9 cellular contexts compared by ENCODE assay signal in the genomic region with DNA sequence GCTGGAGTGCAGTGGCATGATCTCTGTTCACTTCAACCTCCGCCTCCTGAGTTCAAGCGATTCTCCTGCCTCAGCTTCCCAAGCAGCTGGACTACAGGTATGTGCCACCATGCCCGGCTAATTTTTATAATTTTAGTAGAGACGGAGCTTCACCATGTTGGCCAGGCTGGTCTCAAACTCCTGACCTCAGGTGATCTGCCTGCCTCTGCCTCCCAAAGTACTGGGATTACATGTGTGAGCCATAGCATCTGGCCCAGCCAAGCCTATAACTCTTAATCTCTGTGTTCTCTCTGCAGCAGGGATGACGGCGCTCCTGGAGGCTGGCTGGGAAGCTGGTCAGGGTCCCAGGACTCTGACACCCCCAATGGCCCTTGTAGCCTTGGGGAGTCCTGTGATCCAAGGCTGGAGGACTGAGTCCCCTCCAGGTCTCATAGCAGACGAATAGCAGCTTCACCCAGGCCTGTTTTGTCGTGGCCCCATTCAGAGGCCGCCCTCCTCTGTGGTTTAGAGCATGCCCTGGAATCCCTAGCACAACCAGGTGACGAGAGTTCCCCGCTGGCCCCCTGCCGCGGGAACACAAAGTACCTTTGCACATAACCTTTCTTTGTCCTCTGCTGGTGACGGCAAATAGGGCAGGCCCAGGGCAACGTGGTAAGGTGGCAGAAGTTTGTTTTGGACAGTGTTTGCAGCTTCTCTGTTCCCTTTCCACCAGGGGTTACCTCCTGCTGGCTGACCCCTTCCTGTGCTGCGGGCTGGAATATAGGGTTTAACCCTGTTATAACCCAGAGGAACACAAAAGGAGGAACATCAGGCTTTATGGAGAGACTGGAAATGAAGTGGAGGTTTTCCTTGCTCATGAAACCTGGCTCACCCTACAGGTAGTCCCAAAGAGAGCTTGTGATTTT. TPM values are rescaled to one million over a fixed set of nuclear protein-coding genes. Genes with fewer than 3 reads are reported as not detected.
A peak's percentile ranks its signal among the peaks of the same experiment; 100 is the strongest.
DNase-seq lines count a peak whose midpoint lies in the region; ATAC-seq and TF ChIP-seq lines count a peak whose summit lies in the region.
"Had no signal": no experiment of that assay in that cellular context is flagged by ENCODE, and none has a peak within 500 bp of the region (broad histone marks: within the 10 kb centered on the region; RNA-seq: fewer than 3 reads in every experiment).

No MANE protein-coding gene starts in this region.

- no TSS peak for BruUV-seq in OCI-LY7 (replicated peaks; lab: Mats Ljungman, UMichigan)

- peak overlapping the region; percentile 7 to 91 for H3K27ac ChIP-seq in left lung
- H3K27ac ChIP-seq in vagina = peak overlapping the region; percentile 59
- H3K27ac ChIP-seq in OCI-LY7 (ENCODE audit: low read depth, low read length, poor library complexity, severe bottlenecking) = no peak overlapping the region

- H4K20me1 ChIP-seq in OCI-LY7 (ENCODE audit: insufficient read depth, low read length) = no peaks in the 10 kb centered on the region

- H3K9me3 ChIP-seq in left lung (no peaks in the 10 kb centered on the region), vagina (no peaks in the 10 kb centered on the region), OCI-LY7 (ENCODE audit: low read length) (no peaks in the 10 kb centered on the region)
- H3K9me3 ChIP-seq: sigmoid colon had no signal

- H3K27me3 ChIP-seq in left lung = no peaks in the 10 kb centered on the region
- no peaks in the 10 kb centered on the region for H3K27me3 ChIP-seq in vagina
- H3K27me3 ChIP-seq: sigmoid colon had no signal

- H3K27me3 Mint-ChIP-seq in natural killer cell (ENCODE audit: low read depth in 2 of 2) = peaks cover 4 to 8% of the 10 kb centered on the region in 2 donors
- peaks cover 0 to 8% of the 10 kb centered on the region in 2 donors for H3K27me3 Mint-ChIP-seq in natural killer cell treated with Interleukin-12 subunit alpha and Interleukin-12 subunit beta and Interleukin-15 and Interleukin-18, amount 100 ng/mL, for 72 hours
- H3K27me3 Mint-ChIP-seq in activated naive CD4-positive, alpha-beta T cell treated with anti-CD3 and anti-CD28 coated beads, Interleukin-2, amount 10 ng/mL, durations not matched to agents 7 days and 5 days = peaks cover 4% of the 10 kb centered on the region

- H3K36me3 Mint-ChIP-seq in natural killer cell = no peaks in the 10 kb centered on the region
- no peaks in the 10 kb centered on the region for H3K36me3 Mint-ChIP-seq in natural killer cell treated with Interleukin-12 subunit alpha and Interleukin-12 subunit beta and Interleukin-15 and Interleukin-18, amount 100 ng/mL, for 72 hours
- H3K36me3 Mint-ChIP-seq in activated naive CD4-positive, alpha-beta T cell treated with anti-CD3 and anti-CD28 coated beads, Interleukin-2, amount 10 ng/mL, durations not matched to agents 7 days and 5 days = peaks cover 3% of the 10 kb centered on the region

- no peaks in the 10 kb centered on the region for H3K9me2 ChIP-seq in OCI-LY7 (ENCODE audit: insufficient read depth, low read length)

- H3K4me1 Mint-ChIP-seq in natural killer cell = peaks cover 16 to 34% of the 10 kb centered on the region in 2 donors
- H3K4me1 Mint-ChIP-seq in natural killer cell treated with Interleukin-12 subunit alpha and Interleukin-12 subunit beta and Interleukin-15 and Interleukin-18, amount 100 ng/mL, for 72 hours (ENCODE audit: low read depth in 2 of 2) = peaks cover 26 to 38% of the 10 kb centered on the region in 2 donors
- H3K4me1 Mint-ChIP-seq in activated naive CD4-positive, alpha-beta T cell treated with anti-CD3 and anti-CD28 coated beads, Interleukin-2, amount 10 ng/mL, durations not matched to agents 7 days and 5 days = peaks cover 71% of the 10 kb centered on the region

- no peak for DNase-seq in natural killer cell
- no peak for DNase-seq in natural killer cell treated with Interleukin-12 subunit alpha and Interleukin-12 subunit beta and Interleukin-15 and Interleukin-18, amount 100 ng/mL, for 72 hours (ENCODE audit: low spot score)
- DNase-seq in activated naive CD4-positive, alpha-beta T cell treated with anti-CD3 and anti-CD28 coated beads, Interleukin-2, amount 10 ng/mL, durations not matched to agents 7 days and 5 days = peak; percentile 56
- DNase-seq in left lung = no peak
- DNase-seq in vagina (ENCODE audit: extremely low spot score in 2 of 2) = no peak
- DNase-seq in OCI-LY7 (ENCODE audit: low spot score) = no peak
- no peak for DNase-seq in NCI-H128 (lab: John Stamatoyannopoulos, UW; ENCODE audit: unreplicated experiment)
- DNase-seq: sigmoid colon had no signal

- H3K36me3 ChIP-seq in left lung (no peaks in the 10 kb centered on the region), vagina (no peaks in the 10 kb centered on the region), OCI-LY7 (ENCODE audit: insufficient read depth, low read length) (no peaks in the 10 kb centered on the region)
- H3K36me3 ChIP-seq: sigmoid colon had no signal

- no peak overlapping the region for H3K4me3 Mint-ChIP-seq in natural killer cell
- H3K4me3 Mint-ChIP-seq in natural killer cell treated with Interleukin-12 subunit alpha and Interleukin-12 subunit beta and Interleukin-15 and Interleukin-18, amount 100 ng/mL, for 72 hours = no peak overlapping the region
- H3K4me3 Mint-ChIP-seq in activated naive CD4-positive, alpha-beta T cell treated with anti-CD3 and anti-CD28 coated beads, Interleukin-2, amount 10 ng/mL, durations not matched to agents 7 days and 5 days = no peak overlapping the region

- ATAC-seq in natural killer cell (peak in 1 of 3 donors; percentile 16), left lung (peak; percentile 64), GM21381 (IDR thresholded peaks at IDR 0.05; ENCODE audit: unreplicated experiment) (no peak)
- no peak for ATAC-seq in natural killer cell treated with Interleukin-12 subunit alpha and Interleukin-12 subunit beta and Interleukin-15 and Interleukin-18, amount 100 ng/mL, for 72 hours

- H3K9me3 Mint-ChIP-seq in natural killer cell = no peaks in the 10 kb centered on the region
- no peaks in the 10 kb centered on the region for H3K9me3 Mint-ChIP-seq in natural killer cell treated with Interleukin-12 subunit alpha and Interleukin-12 subunit beta and Interleukin-15 and Interleukin-18, amount 100 ng/mL, for 72 hours
- no peaks in the 10 kb centered on the region for H3K9me3 Mint-ChIP-seq in activated naive CD4-positive, alpha-beta T cell treated with anti-CD3 and anti-CD28 coated beads, Interleukin-2, amount 10 ng/mL, durations not matched to agents 7 days and 5 days

- no peak overlapping the region for H3K4me2 ChIP-seq in OCI-LY7 (ENCODE audit: low read length)

- H3K4me3 ChIP-seq in left lung (no peak overlapping the region), vagina (no peak overlapping the region), OCI-LY7 (ENCODE audit: low read depth, low read length, poor library complexity, severe bottlenecking) (no peak overlapping the region)
- H3K4me3 ChIP-seq: sigmoid colon had no signal

- POLR2A ChIA-PET in OCI-LY7 (lab: Charles Lee) = interaction anchor here (0.6 to 0.8 kb wide), 2 partner anchors 12 to 36 kb away, joined by 3 to 5 read pairs; no protein-coding TSS in a partner anchor

- TF ChIP-seq CTCF in natural killer cell (IDR thresholded peaks at IDR 0.05) (no peak), left lung (IDR thresholded peaks at IDR 0.05) (no peak), vagina (IDR thresholded peaks at IDR 0.05) (no peak), OCI-LY7 (conservative IDR thresholded peaks at IDR 0.05; ENCODE audit: low read length) (no peak)

- intact Hi-C loops in natural killer cell (cut with micrococcal nuclease) (no loop called here), left lung (cut with DNase I) (no loop called here), vagina (cut with DNase I) (no loop called here), OCI-LY7 (cut with micrococcal nuclease; ENCODE audit: unreplicated experiment) (no loop called here)

- peak overlapping the region; percentile 85 to 91 for H3K27ac Mint-ChIP-seq in natural killer cell
- H3K27ac Mint-ChIP-seq in natural killer cell treated with Interleukin-12 subunit alpha and Interleukin-12 subunit beta and Interleukin-15 and Interleukin-18, amount 100 ng/mL, for 72 hours = peak overlapping the region in 1 of 2 donors; percentile 74
- peak overlapping the region; percentile 96 for H3K27ac Mint-ChIP-seq in activated naive CD4-positive, alpha-beta T cell treated with anti-CD3 and anti-CD28 coated beads, Interleukin-2, amount 10 ng/mL, durations not matched to agents 7 days and 5 days

- H3K79me2 ChIP-seq in OCI-LY7 (ENCODE audit: insufficient read depth, low read depth, low read length) = no peaks in the 10 kb centered on the region

- peaks cover 2 to 61% of the 10 kb centered on the region in 2 donors for H3K4me1 ChIP-seq in left lung
- H3K4me1 ChIP-seq in vagina = peaks cover 24% of the 10 kb centered on the region
- peaks cover 21% of the 10 kb centered on the region for H3K4me1 ChIP-seq in OCI-LY7 (ENCODE audit: insufficient read depth, low read length, poor library complexity, severe bottlenecking)

- no peak overlapping the region for H2AFZ ChIP-seq in OCI-LY7 (ENCODE audit: low read length)

- no peak for TF ChIP-seq POLR2A in vagina (IDR thresholded peaks at IDR 0.05)

- CTCF ChIA-PET in activated naive CD4-positive, alpha-beta T cell treated with anti-CD3 and anti-CD28 coated beads, Interleukin-2, amount 10 ng/mL, durations not matched to agents 7 days and 5 days (lab: Charles Lee) = interaction anchor here (0.9 to 1.7 kb wide), 4 partner anchors 9 to 37 kb away, joined by 3 to 5 read pairs (median 4); no protein-coding TSS in a partner anchor
- CTCF ChIA-PET in OCI-LY7 (lab: Charles Lee; ENCODE audit: unreplicated experiment) = no interaction called here

RNA-seq across cellular contexts. Expression of a gene that starts 43.0 kb away (rescaled TPM):
- total RNA-seq in natural killer cell (100 to 1,000 TPM in 2 of 3 donors, 10 to 100 TPM in 1; 51.1 to 123 (median 110) TPM), left lung (10 to 100 TPM; 53.4 to 81.1 TPM), vagina (74.4 TPM), OCI-LY7 (2022) (24.8 and 26.4 TPM in 2 replicates)
- total RNA-seq in natural killer cell treated with Interleukin-12 subunit alpha and Interleukin-12 subunit beta and Interleukin-15 and Interleukin-18, amount 100 ng/mL, for 72 hours = 10 to 100 TPM; 12.1 to 30.7 TPM
- 12.7 and 15.2 TPM in 2 replicates for total RNA-seq in OCI-LY7 (2014; rRNA removed; shearing (Covaris generic))
